Comparison of ENCODE assay signal across 16 cellular contexts in genomic region chr6:107539409-107539808, GRCh38. TPM values are rescaled to one million over a fixed set of nuclear protein-coding genes. Genes with fewer than 3 reads are reported as not detected.
DNase-seq lines count a peak whose midpoint lies in the region; FAIRE-seq and TF ChIP-seq lines count a peak whose summit lies in the region.
"Had no signal": no experiment of that assay in that cellular context is flagged by ENCODE, and none has a peak within 500 bp of the region (broad histone marks: within the 10 kb centered on the region; RNA-seq: fewer than 3 reads in every experiment).

No MANE protein-coding gene starts in this region.

- intact Hi-C loops in Calu3 (cut with micrococcal nuclease; ENCODE audit: unreplicated experiment): no loop called here

- H3K27ac Mint-ChIP-seq in Calu3 (ENCODE audit: unreplicated experiment) (peak overlapping the region; percentile 96), astrocyte (ENCODE audit: unreplicated experiment) (peak overlapping the region; percentile 89)
- H3K27ac Mint-ChIP-seq: activated CD4-positive, alpha-beta T cell treated with anti-CD3 and anti-CD28 coated beads, Interleukin-2, amount 10 ng/mL, durations not matched to agents 7 days and 5 days; naive B cell; stimulated activated naive CD8-positive, alpha-beta T cell treated with anti-CD3 and anti-CD28 coated beads, Interleukin-15, Interleukin-2, amounts not matched to agents 100 ng/mL and 50 ng/mL, for 24 hours had no signal

- CTCF ChIA-PET in Calu3 (lab: Charles Lee): interaction anchor here (0.9 to 1.1 kb wide), 2 partner anchors 12 to 30 kb away, joined by 3 read pairs; no protein-coding TSS in a partner anchor

- H3K27me3 Mint-ChIP-seq in Calu3 (ENCODE audit: unreplicated experiment) (peaks cover 7% of the 10 kb centered on the region), astrocyte (ENCODE audit: low read depth, unreplicated experiment) (no peaks in the 10 kb centered on the region)

- H3K9ac ChIP-seq in astrocyte (ENCODE audit: low read length): no peak overlapping the region
- no peak overlapping the region for H3K9ac ChIP-seq in liver (ENCODE audit: low read depth in 1 of 2, low read length in 2 of 2)

- no peaks in the 10 kb centered on the region for H3K36me3 Mint-ChIP-seq in Calu3 (ENCODE audit: insufficient read depth, unreplicated experiment)
- H3K36me3 Mint-ChIP-seq in astrocyte (ENCODE audit: low read depth, unreplicated experiment): no peaks in the 10 kb centered on the region

- H3K9me3 ChIP-seq in astrocyte (ENCODE audit: insufficient read depth, low read depth, low read length) (no peaks in the 10 kb centered on the region), liver (ENCODE audit: control insufficient read depth in 4 of 4, low read length in 3 of 4) (no peaks in the 10 kb centered on the region)
- H3K9me3 ChIP-seq: SJCRH30 had no signal

- peaks cover 22% of the 10 kb centered on the region for H3K4me1 Mint-ChIP-seq in Calu3 (ENCODE audit: low read depth, unreplicated experiment)
- peaks cover 40% of the 10 kb centered on the region for H3K4me1 Mint-ChIP-seq in astrocyte (ENCODE audit: low read depth, unreplicated experiment)
- H3K4me1 Mint-ChIP-seq: activated CD4-positive, alpha-beta T cell treated with anti-CD3 and anti-CD28 coated beads, Interleukin-2, amount 10 ng/mL, durations not matched to agents 7 days and 5 days; naive B cell had no signal

- no peak for FAIRE-seq in astrocyte (lab: Jason Lieb, UNC)

- H3K9me3 Mint-ChIP-seq in Calu3 (ENCODE audit: low read depth, unreplicated experiment): no peaks in the 10 kb centered on the region
- no peaks in the 10 kb centered on the region for H3K9me3 Mint-ChIP-seq in astrocyte (ENCODE audit: unreplicated experiment)
- H3K9me3 Mint-ChIP-seq: activated CD4-positive, alpha-beta T cell treated with anti-CD3 and anti-CD28 coated beads, Interleukin-2, amount 10 ng/mL, durations not matched to agents 7 days and 5 days; naive B cell; stimulated activated naive CD8-positive, alpha-beta T cell treated with anti-CD3 and anti-CD28 coated beads, Interleukin-15, Interleukin-2, amounts not matched to agents 100 ng/mL and 50 ng/mL, for 24 hours had no signal

- H4K20me1 ChIP-seq in astrocyte (ENCODE audit: insufficient read depth, low read length): no peaks in the 10 kb centered on the region

- no peaks in the 10 kb centered on the region for H3K79me2 ChIP-seq in astrocyte (ENCODE audit: insufficient read depth, low read length)

- WGBS in liver: 30% methylated on average over 6 of the region's 6 CpGs

- H3K4me1 ChIP-seq in astrocyte (ENCODE audit: insufficient read depth, low read length) (no peaks in the 10 kb centered on the region), liver (ENCODE audit: control insufficient read depth in 4 of 4, insufficient read depth in 4 of 4, low read length in 3 of 4) (peaks cover 6 to 30% (median 25%) of the 10 kb centered on the region in 4 donors)

- H3K4me2 ChIP-seq in astrocyte (ENCODE audit: low read length): peak overlapping the region; percentile 30

- H3K4me3 ChIP-seq in astrocyte (ENCODE audit: insufficient read depth, low read depth, low read length) (no peak overlapping the region), liver (ENCODE audit: low read depth in 1 of 3, low read length in 3 of 3) (peak overlapping the region; percentile 28 to 37 (median 34))
- H3K4me3 ChIP-seq: SJCRH30 had no signal

- TF ChIP-seq RAD21 in liver (IDR thresholded peaks at IDR 0.05): peak; percentile 23 to 66

- H3K27ac ChIP-seq in astrocyte (ENCODE audit: low read depth, low read length) (no peak overlapping the region), liver (ENCODE audit: low read depth in 1 of 2, low read length in 2 of 2) (peak overlapping the region; percentile 69 to 90)
- H3K27ac ChIP-seq: C4-2B, SJCRH30 had no signal

- DNase-seq in Calu3: peak; percentile 28
- peak; percentile 3 for DNase-seq in M059J (ENCODE audit: low read depth)
- peak; percentile 70 for DNase-seq in astrocyte (ENCODE audit: low read depth)
- DNase-seq in Ammon's horn (ENCODE audit: low spot score): no peak
- no peak for DNase-seq in AG20443 (ENCODE audit: low spot score)
- no peak for DNase-seq in inferior parietal cortex (ENCODE audit: extremely low spot score)
- DNase-seq in activated CD4-positive, CD25-positive, alpha-beta regulatory T cell treated with anti-CD3 and anti-CD28 coated beads, Interleukin-2, amount 50 U/mL, for 72 hours: no peak
- DNase-seq: activated CD4-positive, alpha-beta T cell treated with anti-CD3 and anti-CD28 coated beads, Interleukin-2, amount 10 ng/mL, durations not matched to agents 7 days and 5 days; activated naive CD4-positive, alpha-beta T cell treated with anti-CD3 and anti-CD28 coated beads, Interleukin-2, amount 50 U/mL, for 16 hours; naive B cell; NCI-H1694 treated with DMSO at 0.1 percent for 48 hours; SJCRH30; stimulated activated CD4-positive, alpha-beta T cell treated with anti-CD3 and anti-CD28 coated beads, Interleukin-2, amount 100 ng/mL, for 24 hours had no signal

- no peak for TF ChIP-seq CTCF in Calu3 (IDR thresholded peaks at IDR 0.05; ENCODE audit: unreplicated experiment)
- no peak for TF ChIP-seq CTCF in astrocyte (IDR thresholded peaks at IDR 0.05; ENCODE audit: insufficient read depth, low read depth, low read length)
- TF ChIP-seq CTCF in liver (IDR thresholded peaks at IDR 0.05; ENCODE audit: low read depth, low read length, missing input control): no peak

- H2AFZ ChIP-seq in astrocyte (ENCODE audit: low read depth, low read length): no peak overlapping the region

- no TSS peak for BruUV-seq in Calu3 (replicated peaks; lab: Mats Ljungman, UMichigan)

- H3K36me3 ChIP-seq in astrocyte (ENCODE audit: insufficient read depth, low read length) (no peaks in the 10 kb centered on the region), liver (ENCODE audit: control insufficient read depth in 4 of 4, insufficient read depth in 3 of 4, low read depth in 1 of 4, low read length in 3 of 4) (no peaks in the 10 kb centered on the region)

- H3K27me3 ChIP-seq in astrocyte (ENCODE audit: insufficient read depth, low read length) (no peaks in the 10 kb centered on the region), liver (ENCODE audit: control insufficient read depth in 4 of 4, insufficient read depth in 4 of 4, low read length in 3 of 4) (no peaks in the 10 kb centered on the region)
- H3K27me3 ChIP-seq: SJCRH30 had no signal

- H3K4me3 Mint-ChIP-seq in Calu3 (ENCODE audit: low read depth, unreplicated experiment) (peak overlapping the region; percentile 46), astrocyte (ENCODE audit: unreplicated experiment) (no peak overlapping the region)
- H3K4me3 Mint-ChIP-seq: activated CD4-positive, alpha-beta T cell treated with anti-CD3 and anti-CD28 coated beads, Interleukin-2, amount 10 ng/mL, durations not matched to agents 7 days and 5 days; naive B cell; stimulated activated naive CD8-positive, alpha-beta T cell treated with anti-CD3 and anti-CD28 coated beads, Interleukin-15, Interleukin-2, amounts not matched to agents 100 ng/mL and 50 ng/mL, for 24 hours had no signal

TF ChIP-seq in liver, 16 proteins besides CTCF, POLR2A, EP300 and RAD21 (continues in another document):
- TF ChIP-seq EGR1 (IDR thresholded peaks at IDR 0.05; ENCODE audit: low read depth in 2 of 2): peak in 1 of 2 donors; percentile 43
- TF ChIP-seq HNF4G (IDR thresholded peaks at IDR 0.05): peak; percentile 95
- peak; percentile 99 for TF ChIP-seq SP1 (IDR thresholded peaks at IDR 0.05)
- peak; percentile 93 to 94 for TF ChIP-seq HNF4A (conservative IDR thresholded peaks at IDR 0.05)
- no peak for TF ChIP-seq NR2F2 (IDR thresholded peaks at IDR 0.05)
- peak; percentile 69 for TF ChIP-seq MAX (IDR thresholded peaks at IDR 0.05)
- peak; percentile 76 to 83 for TF ChIP-seq RXRA (IDR thresholded peaks at IDR 0.05)
- TF ChIP-seq JUND (IDR thresholded peaks at IDR 0.05): peak; percentile 60 to 79
- TF ChIP-seq ATF3 (IDR thresholded peaks at IDR 0.05): peak; percentile 97
- peak; percentile 20 for TF ChIP-seq REST (IDR thresholded peaks at IDR 0.05)
- TF ChIP-seq TAF1 (conservative IDR thresholded peaks at IDR 0.05): peak; percentile 78
- TF ChIP-seq YY1 (IDR thresholded peaks at IDR 0.05): peak; percentile 52
- peak; percentile 57 for TF ChIP-seq FOXA2 (IDR thresholded peaks at IDR 0.05)
- TF ChIP-seq FOXA1 (IDR thresholded peaks at IDR 0.05): no peak

RNA-seq across cellular contexts. Expression of gene SOBP, which starts 49.5 kb away (rescaled TPM):
- total RNA-seq in Calu3 (2022): 1.6 and 1.7 TPM in 2 replicates
- total RNA-seq in M059J (2014; rRNA removed; shearing (Covaris generic)): 1.6 and 2.7 TPM in 2 replicates
- total RNA-seq in astrocyte: 4.7 and 7.6 TPM in 2 replicates
- total RNA-seq in liver: 1 to 10 TPM; 2.3 to 5.4 TPM
- 1 to 10 TPM in 1 of 2 donors, under 1 TPM in 1; 0.99 to 1.5 TPM for polyA plus RNA-seq in liver

Comparison
In these comparisons a context has a peak if more than half of its experiments do, and no peak if none do; other contexts are left out.
1. DNase-seq: peak in Calu3 (single experiment), M059J (single experiment) and astrocyte (single experiment); none in Ammon's horn (single experiment), AG20443 (single experiment), inferior parietal cortex (single experiment) and activated CD4-positive, CD25-positive, alpha-beta regulatory T cell treated with anti-CD3 and anti-CD28 coated beads, Interleukin-2, amount 50 U/mL, for 72 hours (single experiment).